In the genomic region with DNA sequence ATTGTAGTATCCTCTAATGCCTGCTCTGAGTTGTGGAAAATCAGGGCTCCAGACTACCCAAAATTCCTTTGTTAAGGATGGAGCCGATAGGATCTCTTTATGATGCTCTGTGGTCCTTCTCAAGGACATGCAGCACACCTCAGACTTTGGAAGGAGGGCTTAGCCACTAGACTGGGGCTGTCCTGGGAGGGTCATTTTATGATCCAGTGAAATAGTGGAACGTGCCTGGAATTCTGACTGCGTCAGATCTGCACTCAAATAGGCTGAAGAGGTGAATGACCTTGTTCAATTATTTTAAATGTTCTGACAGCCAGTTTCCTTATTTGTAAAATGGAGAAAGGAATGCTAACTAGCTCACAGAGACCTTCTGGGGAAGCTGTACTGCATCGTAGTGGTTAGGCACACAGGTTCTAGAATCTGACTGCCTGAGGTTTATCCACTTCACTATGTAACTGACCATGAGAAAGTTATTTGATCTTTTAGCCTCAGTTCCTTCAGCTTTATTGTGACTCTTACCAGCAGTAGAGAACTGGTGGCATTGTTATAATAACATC, we compare ENCODE assay signal across 15 cellular contexts.
A peak's percentile ranks its signal among the peaks of the same experiment; 100 is the strongest.
DNase-seq lines count a peak whose midpoint lies in the region; ATAC-seq and TF ChIP-seq lines count a peak whose summit lies in the region.
"Had no signal": no experiment of that assay in that cellular context is flagged by ENCODE, and none has a peak within 500 bp of the region (broad histone marks: within the 10 kb centered on the region; RNA-seq: fewer than 3 reads in every experiment).

No MANE protein-coding gene starts in this region.

- H3K36me3 ChIP-seq in lower lobe of right lung (no peaks in the 10 kb centered on the region), upper lobe of right lung (no peaks in the 10 kb centered on the region)
- H3K36me3 ChIP-seq: BLaER1 treated with 17β-estradiol and CSF1 and Interleukin-3, amounts not matched to agents 10 nM and 100 nM had no signal

- H3K4me3 ChIP-seq in lower lobe of right lung = no peak overlapping the region
- no peak overlapping the region for H3K4me3 ChIP-seq in upper lobe of right lung
- H3K4me3 ChIP-seq: BLaER1 treated with 17β-estradiol and CSF1 and Interleukin-3, amounts not matched to agents 10 nM and 100 nM had no signal

- ATAC-seq in lower lobe of right lung (peak; percentile 56 to 73), upper lobe of right lung (peak; percentile 26), GM19035 (IDR thresholded peaks at IDR 0.05; ENCODE audit: unreplicated experiment) (no peak)
- ATAC-seq: CD8-positive, alpha-beta T cell had no signal

- no peak for TF ChIP-seq CTCF in lower lobe of right lung (IDR thresholded peaks at IDR 0.05)
- TF ChIP-seq CTCF in upper lobe of right lung (IDR thresholded peaks at IDR 0.05) = no peak

- peak; percentile 32 for DNase-seq in left kidney (ENCODE audit: low read depth, low spot score)
- no peak for DNase-seq in lower lobe of right lung
- DNase-seq in upper lobe of right lung = no peak
- DNase-seq in cerebellar nuclear complex (lab: John Stamatoyannopoulos, UW) = no peak
- DNase-seq: 8988T; ACHN; Caco-2; Calu3; CD4-positive, alpha-beta T cell; CD8-positive, alpha-beta T cell; DMS79 treated with DMSO at 0.1 percent for 48 hours; GF-D8 had no signal

- intact Hi-C loops in lower lobe of right lung (cut with DNase I) (no loop called here), upper lobe of right lung (cut with DNase I) (no loop called here)

- H3K27me3 ChIP-seq in lower lobe of right lung (ENCODE audit: low read depth) = no peaks in the 10 kb centered on the region
- no peaks in the 10 kb centered on the region for H3K27me3 ChIP-seq in upper lobe of right lung
- H3K27me3 ChIP-seq: BLaER1 treated with 17β-estradiol and CSF1 and Interleukin-3, amounts not matched to agents 10 nM and 100 nM had no signal

- H3K9me3 ChIP-seq in lower lobe of right lung = no peaks in the 10 kb centered on the region
- H3K9me3 ChIP-seq in upper lobe of right lung = no peaks in the 10 kb centered on the region
- H3K9me3 ChIP-seq: Caco-2 had no signal

- H3K27ac ChIP-seq in lower lobe of right lung = no peak overlapping the region
- no peak overlapping the region for H3K27ac ChIP-seq in upper lobe of right lung
- H3K27ac ChIP-seq: C4-2B had no signal

- H3K4me1 ChIP-seq in lower lobe of right lung = no peaks in the 10 kb centered on the region
- no peaks in the 10 kb centered on the region for H3K4me1 ChIP-seq in upper lobe of right lung
- H3K4me1 ChIP-seq: Caco-2 had no signal
